Comparison of ENCODE assay signal across 8 cellular contexts in genomic region chr3:58236527-58237237, GRCh38. TPM values are rescaled to one million over a fixed set of nuclear protein-coding genes. Genes with fewer than 3 reads are reported as not detected.
A peak's percentile ranks its signal among the peaks of the same experiment; 100 is the strongest.
DNase-seq lines count a peak whose midpoint lies in the region; ATAC-seq and TF ChIP-seq lines count a peak whose summit lies in the region.

No MANE protein-coding gene starts in this region.

- TF ChIP-seq RAD21 in SK-N-SH (IDR thresholded peaks at IDR 0.05; ENCODE audit: low read length) = no peak

- H4K91ac ChIP-seq in trophoblast cell (ENCODE audit: low read depth, low read length) = no peak overlapping the region

- no peaks in the 10 kb centered on the region for H3F3A ChIP-seq in SK-N-SH (replicated peaks; ENCODE audit: insufficient read depth)

- H3K79me1 ChIP-seq in trophoblast cell (ENCODE audit: low read length) = peaks cover 7% of the 10 kb centered on the region

- H3K4ac ChIP-seq in trophoblast cell (ENCODE audit: low read depth, low read length) = no peak overlapping the region

- H3K4me3 ChIP-seq in SK-N-SH (ENCODE audit: low read depth in 2 of 2, low read length in 1 of 2) = peak overlapping the region; percentile 79 to 86
- peak overlapping the region; percentile 86 for H3K4me3 ChIP-seq in fibroblast of pulmonary artery (replicated peaks; ENCODE audit: low read depth, low read length)
- H3K4me3 ChIP-seq in trophoblast cell (ENCODE audit: low read depth, low read length) = peak overlapping the region; percentile 67

- POLR2A ChIA-PET in SK-N-SH (lab: Yijun Ruan, JAX) = no interaction called here

- no peaks in the 10 kb centered on the region for H3K36me3 ChIP-seq in SK-N-SH (replicated peaks in 1 of 2; ENCODE audit: control insufficient read depth in 1 of 2, insufficient read depth in 2 of 2, low read length in 1 of 2)
- no peaks in the 10 kb centered on the region for H3K36me3 ChIP-seq in trophoblast cell (ENCODE audit: control insufficient read depth in 1 of 2, insufficient read depth in 2 of 2, low read length in 2 of 2)

- H4K20me1 ChIP-seq in SK-N-SH (ENCODE audit: insufficient read depth) = no peaks in the 10 kb centered on the region

- no peaks in the 10 kb centered on the region for H3K9me2 ChIP-seq in SK-N-SH

- H3K9me3 ChIP-seq in SK-N-SH (no peaks in the 10 kb centered on the region), trophoblast cell (ENCODE audit: insufficient read depth, low read depth, low read length) (peaks cover 2% of the 10 kb centered on the region)

- H3K9ac ChIP-seq in SK-N-SH (peak overlapping the region; percentile 65), trophoblast cell (ENCODE audit: low read length) (peak overlapping the region; percentile 1)

- H2BK5ac ChIP-seq in trophoblast cell (ENCODE audit: low read depth, low read length, poor library complexity) = peak overlapping the region; percentile 63

- peak overlapping the region; percentile 46 for H2BK120ac ChIP-seq in trophoblast cell (ENCODE audit: insufficient read depth, low read length, poor library complexity)

- no peak for DNase-seq in SK-N-SH
- DNase-seq in fibroblast of pulmonary artery (ENCODE audit: low read depth) = no peak
- peak in 1 of 2 donors; percentile 34 for DNase-seq in trophoblast cell
- DNase-seq in NOMO-1 (lab: John Stamatoyannopoulos, UW; ENCODE audit: unreplicated experiment in 2 of 2) = no peak
- DNase-seq in activated CD4-positive, CD25-positive, alpha-beta regulatory T cell (lab: John Stamatoyannopoulos, UW) = no peak
- no peak for DNase-seq in NCI-H2171 treated with DMSO at 0.1 percent for 48 hours (lab: John Stamatoyannopoulos, UW)

- H3K23ac ChIP-seq in trophoblast cell (ENCODE audit: low read length) = no peak overlapping the region

- H4K8ac ChIP-seq in trophoblast cell (ENCODE audit: low read depth, low read length) = peak overlapping the region; percentile 90

- peak overlapping the region; percentile 74 for H3K18ac ChIP-seq in trophoblast cell (ENCODE audit: low read length)

- peak overlapping the region; percentile 62 for H3K14ac ChIP-seq in trophoblast cell (ENCODE audit: low read length)

- H2AFZ ChIP-seq in SK-N-SH (ENCODE audit: low read depth) = peak overlapping the region; percentile 97
- H2AFZ ChIP-seq in trophoblast cell (ENCODE audit: insufficient read depth, low read length, poor library complexity) = peak overlapping the region; percentile 89

- 48% methylated on average over 22 of the region's 24 CpGs for WGBS in SK-N-SH (ENCODE audit: low lambda C conversion rate)
- WGBS in trophoblast cell (ENCODE audit: extremely low coverage, insufficient coverage, insufficient read length) = no CpG with 5 or more reads among the region's 24 CpGs

- CTCF ChIA-PET in SK-N-SH (lab: Yijun Ruan, JAX) = interaction anchor here (2.0 kb wide), 1 partner anchor 19 kb away, joined by 5 read pairs; no protein-coding TSS in a partner anchor

- ATAC-seq in GM19043 (IDR thresholded peaks at IDR 0.05; ENCODE audit: low read depth, unreplicated experiment) (peak; percentile 12), HG02981 (IDR thresholded peaks at IDR 0.05; ENCODE audit: unreplicated experiment) (no peak)

- TF ChIP-seq CTCF in SK-N-SH (IDR thresholded peaks at IDR 0.05) (no peak), fibroblast of pulmonary artery (IDR thresholded peaks at IDR 0.05; ENCODE audit: low read length, missing control alignments) (no peak)

- H3K4me1 ChIP-seq in SK-N-SH (ENCODE audit: control insufficient read depth in 1 of 2, insufficient read depth in 2 of 2, low read depth in 1 of 2, low read length in 1 of 2) = peaks cover 0 to 13% of the 10 kb centered on the region in 2 experiments; a peak in 1 of 4 replicates
- peaks cover 5 to 11% of the 10 kb centered on the region in 2 experiments for H3K4me1 ChIP-seq in trophoblast cell (ENCODE audit: control insufficient read depth in 1 of 2, insufficient read depth in 2 of 2, low read length in 2 of 2)

- H2BK12ac ChIP-seq in trophoblast cell (ENCODE audit: low read length) = peak overlapping the region; percentile 68

- TF ChIP-seq EP300 in SK-N-SH (IDR thresholded peaks at IDR 0.05; ENCODE audit: borderline replicate concordance in 1 of 2, low read depth in 1 of 2, low read length in 1 of 2) = no peak

- H3K27me3 ChIP-seq in SK-N-SH (ENCODE audit: insufficient read depth) (no peaks in the 10 kb centered on the region), trophoblast cell (ENCODE audit: insufficient read depth, low read length) (no peaks in the 10 kb centered on the region)

- H4K12ac ChIP-seq in trophoblast cell (ENCODE audit: low read depth, low read length) = peak overlapping the region; percentile 2

- peak overlapping the region; percentile 98 for H3K4me2 ChIP-seq in SK-N-SH
- H3K4me2 ChIP-seq in trophoblast cell (ENCODE audit: low read length) = peak overlapping the region; percentile 68

- H2AK5ac ChIP-seq in trophoblast cell (ENCODE audit: low read length) = no peak overlapping the region

- H3K27ac ChIP-seq in SK-N-SH (ENCODE audit: low read depth in 2 of 2, low read length in 1 of 2) (peak overlapping the region; percentile 27 to 51; a peak in 2 of 4 replicates), trophoblast cell (ENCODE audit: low read depth, low read length) (no peak overlapping the region)

- H3K79me2 ChIP-seq in SK-N-SH (ENCODE audit: insufficient read depth) (peaks cover 20% of the 10 kb centered on the region; the same call in 1 of the 2 replicates), trophoblast cell (ENCODE audit: control insufficient read depth, insufficient read depth, low read length, poor library complexity) (peaks cover 4% of the 10 kb centered on the region)

TF ChIP-seq in SK-N-SH, 30 proteins besides CTCF, POLR2A, EP300 and RAD21 (continues in another document):
- TF ChIP-seq SMC3 (IDR thresholded peaks at IDR 0.05; ENCODE audit: low read depth, low read length) (no peak), CHD2 (IDR thresholded peaks at IDR 0.05; ENCODE audit: low read length, partially characterized antibody) (no peak), SIN3A (IDR thresholded peaks at IDR 0.05; ENCODE audit: borderline replicate concordance, low read depth, low read length) (no peak), YY1 (IDR thresholded peaks at IDR 0.05; ENCODE audit: low read depth) (no peak), PBX3 (IDR thresholded peaks at IDR 0.05) (no peak), GABPA (IDR thresholded peaks at IDR 0.05; ENCODE audit: low read depth) (no peak), EZH2phosphoT487 (IDR thresholded peaks at IDR 0.05; ENCODE audit: borderline replicate concordance, low read depth) (no peak), ZBTB33 (IDR thresholded peaks at IDR 0.05; ENCODE audit: borderline replicate concordance, low read depth) (no peak), GATA2 (CRISPR knock-in tag; IDR thresholded peaks at IDR 0.05) (no peak), IRF3 (IDR thresholded peaks at IDR 0.05; ENCODE audit: low read depth, low read length) (no peak), FOSL2 (IDR thresholded peaks at IDR 0.05; ENCODE audit: borderline replicate concordance, low read depth) (no peak), POLR2AphosphoS5 (IDR thresholded peaks at IDR 0.05; ENCODE audit: low read depth, low read length) (no peak), FOXJ3 (CRISPR knock-in tag; IDR thresholded peaks at IDR 0.05) (no peak), MXI1 (IDR thresholded peaks at IDR 0.05; ENCODE audit: low read depth, low read length) (no peak), JUND (IDR thresholded peaks at IDR 0.05) (no peak), FOXM1 (IDR thresholded peaks at IDR 0.05; ENCODE audit: low read depth) (no peak)

RNA-seq across cellular contexts. Expression of gene ABHD6, which starts 0.9 kb away (rescaled TPM):
- 10.7 and 14.8 TPM in 2 replicates for polyA plus RNA-seq in SK-N-SH (2012; rRNA removed)
- polyA plus RNA-seq in SK-N-SH (2012; cell fraction: cytosol; rRNA removed) = 10.0 and 11.4 TPM in 2 replicates
- 9.6 and 11.9 TPM in 2 replicates for polyA plus RNA-seq in SK-N-SH (2012; cell fraction: nucleus; rRNA removed)
- 7.5 and 8.2 TPM in 2 replicates for polyA plus RNA-seq in trophoblast cell (2013)

RNA-seq across cellular contexts. Expression of gene DNASE1L3, which starts 25.9 kb away (rescaled TPM):
- polyA plus RNA-seq in SK-N-SH (2012; rRNA removed) = not detected in 2 replicates
- not detected in 2 replicates for polyA plus RNA-seq in SK-N-SH (2012; cell fraction: cytosol; rRNA removed)
- not detected in 2 replicates for polyA plus RNA-seq in SK-N-SH (2012; cell fraction: nucleus; rRNA removed)
- 1.5 and 1.9 TPM in 2 replicates for polyA plus RNA-seq in trophoblast cell (2013)
